Comparison of ENCODE assay signal across 9 cellular contexts in genomic region chr5:119322312-119322947, GRCh38. TPM values are rescaled to one million over a fixed set of nuclear protein-coding genes. Genes with fewer than 3 reads are reported as not detected.
DNase-seq lines count a peak whose midpoint lies in the region; ATAC-seq and TF ChIP-seq lines count a peak whose summit lies in the region.
"Had no signal": no experiment of that assay in that cellular context is flagged by ENCODE, and none has a peak within 500 bp of the region (broad histone marks: within the 10 kb centered on the region; RNA-seq: fewer than 3 reads in every experiment).

No MANE protein-coding gene starts in this region.

- H3K9me3 Mint-ChIP-seq in activated CD4-positive, alpha-beta T cell treated with anti-CD3 and anti-CD28 coated beads, Interleukin-2, amount 10 ng/mL, durations not matched to agents 7 days and 5 days: no peaks in the 10 kb centered on the region
- no peaks in the 10 kb centered on the region for H3K9me3 Mint-ChIP-seq in T-cell

- H3K27ac ChIP-seq in foreskin keratinocyte: peak overlapping the region; percentile 96
- H3K27ac ChIP-seq in thoracic aorta: peak overlapping the region; percentile 85

- no peak overlapping the region for H3K4me3 ChIP-seq in thoracic aorta

- H3K36me3 ChIP-seq in thoracic aorta: no peaks in the 10 kb centered on the region

- H3K4me1 ChIP-seq in foreskin keratinocyte (peaks cover 23% of the 10 kb centered on the region), thoracic aorta (ENCODE audit: control insufficient read depth in 1 of 2, low read depth in 2 of 2) (peaks cover 18 to 20% of the 10 kb centered on the region in 2 donors)

- POLR2A ChIA-PET in activated CD4-positive, alpha-beta T cell treated with anti-CD3 and anti-CD28 coated beads, Interleukin-2, amount 10 ng/mL, durations not matched to agents 7 days and 5 days (lab: Charles Lee): interaction anchor here (0.6 to 0.8 kb wide), 3 partner anchors 18 to 49 kb away, joined by 3 to 4 read pairs (median 4); no protein-coding TSS in a partner anchor
- POLR2A ChIA-PET in T-cell (lab: Charles Lee): interaction anchor here in 1 of 2 donors (0.8 to 1.0 kb wide), 3 partner anchors 14 to 49 kb away, joined by 3 to 8 read pairs (median 3); no protein-coding TSS in a partner anchor

- no peaks in the 10 kb centered on the region for H3K27me3 Mint-ChIP-seq in activated CD4-positive, alpha-beta T cell treated with anti-CD3 and anti-CD28 coated beads, Interleukin-2, amount 10 ng/mL, durations not matched to agents 7 days and 5 days
- no peaks in the 10 kb centered on the region for H3K27me3 Mint-ChIP-seq in T-cell

- H3K27ac Mint-ChIP-seq in activated CD4-positive, alpha-beta T cell treated with anti-CD3 and anti-CD28 coated beads, Interleukin-2, amount 10 ng/mL, durations not matched to agents 7 days and 5 days: peak overlapping the region; percentile 89
- H3K27ac Mint-ChIP-seq in T-cell: peak overlapping the region; percentile 92 to 97

- no peaks in the 10 kb centered on the region for H3K9me3 ChIP-seq in thoracic aorta

- ATAC-seq in T-cell (replicated peaks in 1 of 4) (peak in 2 of 4 experiments; percentile 21 to 47), foreskin keratinocyte (no peak), thoracic aorta (ENCODE audit: insufficient number of reproducible peaks, low FRiP score, low read depth) (no peak), HG02970 (IDR thresholded peaks at IDR 0.05; ENCODE audit: low FRiP score, unreplicated experiment) (no peak)

- H3K4me1 Mint-ChIP-seq in activated CD4-positive, alpha-beta T cell treated with anti-CD3 and anti-CD28 coated beads, Interleukin-2, amount 10 ng/mL, durations not matched to agents 7 days and 5 days: peaks cover 92% of the 10 kb centered on the region
- peaks cover 94 to 95% (median 95%) of the 10 kb centered on the region in 3 donors for H3K4me1 Mint-ChIP-seq in T-cell

- DNase-seq in activated CD4-positive, alpha-beta T cell treated with anti-CD3 and anti-CD28 coated beads, Interleukin-2, amount 10 ng/mL, durations not matched to agents 7 days and 5 days: no peak
- DNase-seq in activated CD4-positive, alpha-beta T cell treated with anti-CD3 and anti-CD28 coated beads for 48 hours: no peak
- no peak for DNase-seq in T-cell
- DNase-seq in foreskin keratinocyte: peak in 1 of 2 donors; percentile 61
- no peak for DNase-seq in thoracic aorta (ENCODE audit: low spot score)
- no peak for DNase-seq in DMS79 (lab: John Stamatoyannopoulos, UW)
- DNase-seq in midbrain (lab: John Stamatoyannopoulos, UW): no peak
- DNase-seq: NCI-H446 treated with DMSO at 0.1 percent for 48 hours had no signal

- H3K27me3 ChIP-seq in foreskin keratinocyte (no peaks in the 10 kb centered on the region), thoracic aorta (replicated peaks; ENCODE audit: insufficient read depth) (no peaks in the 10 kb centered on the region)

- H3K4me3 Mint-ChIP-seq in activated CD4-positive, alpha-beta T cell treated with anti-CD3 and anti-CD28 coated beads, Interleukin-2, amount 10 ng/mL, durations not matched to agents 7 days and 5 days: peak overlapping the region; percentile 17
- H3K4me3 Mint-ChIP-seq in T-cell: peak overlapping the region; percentile 11 to 62 (median 53)

- CTCF ChIA-PET in activated CD4-positive, alpha-beta T cell treated with anti-CD3 and anti-CD28 coated beads, Interleukin-2, amount 10 ng/mL, durations not matched to agents 7 days and 5 days (lab: Charles Lee): interaction anchor here (1.0 to 1.6 kb wide), 9 partner anchors 12 to 334 kb away, joined by 3 to 5 read pairs (median 4); partner anchors contain the start of gene DTWD2
- CTCF ChIA-PET in T-cell (lab: Charles Lee): interaction anchor here in 1 of 2 donors (0.7 to 1.5 kb wide), 3 partner anchors 8 to 89 kb away, joined by 3 to 7 read pairs (median 4); no protein-coding TSS in a partner anchor

- peaks cover 42% of the 10 kb centered on the region for H3K36me3 Mint-ChIP-seq in activated CD4-positive, alpha-beta T cell treated with anti-CD3 and anti-CD28 coated beads, Interleukin-2, amount 10 ng/mL, durations not matched to agents 7 days and 5 days (ENCODE audit: low read depth)
- peaks cover 3% of the 10 kb centered on the region for H3K36me3 Mint-ChIP-seq in T-cell

- no peak for TF ChIP-seq CTCF in foreskin keratinocyte (conservative IDR thresholded peaks at IDR 0.05)
- TF ChIP-seq CTCF in thoracic aorta (IDR thresholded peaks at IDR 0.05): no peak

RNA-seq across cellular contexts. Expression of gene TNFAIP8, which starts 33.4 kb away (rescaled TPM):
- 100 to 1,000 TPM; 167 to 184 TPM for total RNA-seq in activated CD4-positive, alpha-beta T cell treated with anti-CD3 and anti-CD28 coated beads, Interleukin-2, amount 10 ng/mL, durations not matched to agents 7 days and 5 days
- total RNA-seq in T-cell (100 to 1,000 TPM; 128 to 145 (median 135) TPM), foreskin keratinocyte (17.1 and 19.4 TPM in 2 replicates), thoracic aorta (10 to 100 TPM; 16.8 to 34.1 TPM)
- 7.6 and 8.2 TPM in 2 replicates for polyA plus RNA-seq in foreskin keratinocyte
